ENCODE assay signal across 10 cellular contexts in the genomic region with DNA sequence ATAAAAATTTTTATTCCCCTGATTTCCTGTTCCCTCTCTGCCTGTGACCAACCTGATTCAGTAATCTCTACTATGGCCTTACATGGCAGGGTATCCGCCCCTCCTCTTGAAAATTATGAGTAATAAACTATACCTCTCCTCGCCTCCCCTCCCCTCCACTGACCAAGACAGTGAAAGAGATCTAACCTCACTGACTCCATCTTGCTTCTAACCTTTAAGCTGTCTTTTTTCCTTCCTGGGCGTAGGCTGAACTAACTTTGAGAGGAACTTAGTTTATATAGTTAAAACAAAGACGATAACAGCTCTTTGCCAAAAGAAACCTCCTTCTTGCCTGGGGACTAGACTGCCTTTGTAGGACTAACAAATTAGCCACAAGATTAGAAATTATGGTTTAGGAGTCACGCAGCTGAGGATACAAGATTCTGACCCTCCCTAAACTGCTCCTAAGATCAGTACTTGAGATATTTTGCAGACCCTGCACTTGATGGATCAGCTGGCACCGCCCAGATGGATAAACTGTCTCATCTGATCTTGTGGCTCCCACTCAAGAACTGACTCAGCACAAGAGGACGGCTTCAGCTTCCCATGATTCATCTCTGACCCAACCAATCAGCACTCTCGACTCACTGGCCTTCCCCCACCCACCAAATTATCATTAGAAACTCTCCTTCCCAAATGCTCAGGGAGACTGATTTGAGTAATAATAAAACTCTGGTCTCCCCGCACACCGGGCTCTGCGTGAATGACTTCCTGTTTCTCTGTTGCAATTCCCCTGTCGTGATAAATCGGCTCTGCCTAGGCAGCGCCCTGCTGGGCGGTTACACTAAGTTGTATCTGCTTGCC.
DNase-seq lines count a peak whose midpoint lies in the region; ATAC-seq and TF ChIP-seq lines count a peak whose summit lies in the region.
"Had no signal": no experiment of that assay in that cellular context is flagged by ENCODE, and none has a peak within 500 bp of the region (broad histone marks: within the 10 kb centered on the region; RNA-seq: fewer than 3 reads in every experiment).

No MANE protein-coding gene starts in this region.

- CTCF ChIA-PET in GM10248 (lab: Yijun Ruan, JAX) = interaction anchor here (0.6 kb wide), 1 partner anchor 20 kb away, joined by 3 read pairs; no protein-coding TSS in a partner anchor

- no peaks in the 10 kb centered on the region; the same call in 1 of the 2 replicates for H3K36me3 Mint-ChIP-seq in HFFc6 (ENCODE audit: low read depth)
- H3K36me3 Mint-ChIP-seq in activated naive CD8-positive, alpha-beta T cell treated with anti-CD3 and anti-CD28 coated beads for 36 hours = no peaks in the 10 kb centered on the region

- TF ChIP-seq CTCF in HFFc6 (IDR thresholded peaks at IDR 0.05) = peak; percentile 13; the same call in 1 of the 2 replicates
- no peak for TF ChIP-seq CTCF in omental fat pad (IDR thresholded peaks at IDR 0.05)
- TF ChIP-seq CTCF in GM10248 (IDR thresholded peaks at IDR 0.05; ENCODE audit: control extremely low read depth, extremely low read depth, low read depth, missing control alignments) = no peak

- H3K9me3 Mint-ChIP-seq in HFFc6 = peaks cover 8% of the 10 kb centered on the region; the same call in 1 of the 2 replicates
- peaks cover 4% of the 10 kb centered on the region for H3K9me3 Mint-ChIP-seq in activated naive CD8-positive, alpha-beta T cell treated with anti-CD3 and anti-CD28 coated beads for 36 hours

- ATAC-seq in omental fat pad (ENCODE audit: low FRiP score) (no peak), HG02642 (IDR thresholded peaks at IDR 0.05; ENCODE audit: poor library complexity, unreplicated experiment) (no peak)

- H3K27ac Mint-ChIP-seq in HFFc6 = peak overlapping the region; percentile 58
- H3K27ac Mint-ChIP-seq in activated naive CD8-positive, alpha-beta T cell treated with anti-CD3 and anti-CD28 coated beads for 36 hours = no peak overlapping the region
- H3K27ac Mint-ChIP-seq: dendritic cell treated with granulocyte-macrophage colony-stimulating factor and Interleukin-4, amounts not matched to agents 40 ng/mL and 50 ng/mL, for 4 days; T-helper 1 cell treated with Interleukin-12 subunit alpha and Interleukin-12 subunit beta and Interleukin-4 antibody, amounts not matched to agents 30 μg/mL and 1 μg/mL, for 36 hours had no signal

- H3K4me1 Mint-ChIP-seq in HFFc6 (ENCODE audit: low read depth) = peaks cover 30% of the 10 kb centered on the region
- H3K4me1 Mint-ChIP-seq in activated naive CD8-positive, alpha-beta T cell treated with anti-CD3 and anti-CD28 coated beads for 36 hours = peaks cover 5% of the 10 kb centered on the region

- peak; percentile 36 for DNase-seq in AG08396 (ENCODE audit: low spot score)
- peak; percentile 20 for DNase-seq in HFFc6
- DNase-seq in activated naive CD8-positive, alpha-beta T cell treated with anti-CD3 and anti-CD28 coated beads for 36 hours = peak; percentile 13
- DNase-seq in kidney tubule cell (ENCODE audit: low spot score) = peak; percentile 10
- DNase-seq in omental fat pad (ENCODE audit: low spot score) = no peak
- no peak for DNase-seq in NCI-H2107 treated with DMSO at 0.1 percent for 48 hours (lab: John Stamatoyannopoulos, UW; ENCODE audit: unreplicated experiment)
- no peak for DNase-seq in GM10248 (ENCODE audit: extremely low spot score)

- H3K27me3 Mint-ChIP-seq in HFFc6 (ENCODE audit: insufficient read depth) = peaks cover 8% of the 10 kb centered on the region
- no peaks in the 10 kb centered on the region for H3K27me3 Mint-ChIP-seq in activated naive CD8-positive, alpha-beta T cell treated with anti-CD3 and anti-CD28 coated beads for 36 hours
- H3K27me3 Mint-ChIP-seq: dendritic cell treated with granulocyte-macrophage colony-stimulating factor and Interleukin-4, amounts not matched to agents 40 ng/mL and 50 ng/mL, for 4 days had no signal

- POLR2A ChIA-PET in GM10248 (lab: Yijun Ruan, JAX) = no interaction called here

- H3K4me3 Mint-ChIP-seq in HFFc6 = peak overlapping the region; percentile 31; the same call in 1 of the 2 replicates
- no peak overlapping the region for H3K4me3 Mint-ChIP-seq in activated naive CD8-positive, alpha-beta T cell treated with anti-CD3 and anti-CD28 coated beads for 36 hours
- H3K4me3 Mint-ChIP-seq: dendritic cell treated with granulocyte-macrophage colony-stimulating factor and Interleukin-4, amounts not matched to agents 40 ng/mL and 50 ng/mL, for 4 days; T-helper 1 cell treated with Interleukin-12 subunit alpha and Interleukin-12 subunit beta and Interleukin-4 antibody, amounts not matched to agents 30 μg/mL and 1 μg/mL, for 36 hours had no signal

Comparison
In these comparisons a context has a peak if more than half of its experiments do, and no peak if none do; other contexts are left out.
1. DNase-seq: peak in AG08396 (single experiment), HFFc6 (single experiment), activated naive CD8-positive, alpha-beta T cell treated with anti-CD3 and anti-CD28 coated beads for 36 hours (single experiment) and kidney tubule cell (single experiment); none in omental fat pad (single experiment), NCI-H2107 treated with DMSO at 0.1 percent for 48 hours (single experiment) and GM10248 (single experiment).